ENCODE assay signal across 8 cellular contexts in the genomic region with DNA sequence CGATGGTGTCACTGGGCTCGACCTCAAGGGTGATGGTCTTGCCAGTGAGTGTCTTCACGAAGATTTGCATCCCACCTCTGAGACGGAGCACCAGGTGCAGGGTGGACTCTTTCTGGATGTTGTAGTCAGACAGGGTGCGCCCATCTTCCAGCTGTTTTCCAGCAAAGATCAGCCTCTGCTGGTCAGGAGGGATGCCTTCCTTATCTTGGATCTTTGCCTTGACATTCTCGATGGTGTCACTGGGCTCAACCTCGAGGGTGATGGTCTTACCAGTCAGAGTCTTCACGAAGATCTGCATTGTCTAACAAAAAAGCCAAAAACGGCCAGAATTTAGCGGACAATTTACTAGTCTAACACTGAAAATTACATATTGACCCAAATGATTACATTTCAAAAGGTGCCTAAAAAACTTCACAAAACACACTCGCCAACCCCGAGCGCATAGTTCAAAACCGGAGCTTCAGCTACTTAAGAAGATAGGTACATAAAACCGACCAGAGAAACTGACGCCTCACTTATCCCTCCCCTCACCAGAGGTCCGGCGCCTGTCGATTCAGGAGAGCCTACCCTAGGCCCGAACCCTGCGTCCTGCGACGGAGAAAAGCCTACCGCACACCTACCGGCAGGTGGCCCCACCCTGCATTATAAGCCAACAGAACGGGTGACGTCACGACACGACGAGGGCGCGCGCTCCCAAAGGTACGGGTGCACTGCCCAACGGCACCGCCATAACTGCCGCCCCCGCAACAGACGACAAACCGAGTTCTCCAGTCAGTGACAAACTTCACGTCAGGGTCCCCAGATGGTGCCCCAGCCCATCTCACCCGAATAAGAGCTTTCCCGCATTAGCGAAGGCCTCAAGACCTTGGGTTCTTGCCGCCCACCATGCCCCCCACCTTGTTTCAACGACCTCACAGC. TPM values are rescaled to one million over a fixed set of nuclear protein-coding genes. Genes with fewer than 3 reads are reported as not detected.
DNase-seq lines count a peak whose midpoint lies in the region; ATAC-seq and TF ChIP-seq lines count a peak whose summit lies in the region.

No MANE protein-coding gene starts in this region.

- TF ChIP-seq CTCF in C4-2B (conservative IDR thresholded peaks at IDR 0.05): peak; percentile 75
- peak; percentile 14 to 48 (median 40) for TF ChIP-seq CTCF in ascending aorta (IDR thresholded peaks at IDR 0.05)
- TF ChIP-seq CTCF in smooth muscle cell (IDR thresholded peaks at IDR 0.05; ENCODE audit: borderline replicate concordance, insufficient read depth, poor library complexity, severe bottlenecking): peak; percentile 29

- H4K20me1 ChIP-seq in smooth muscle cell (ENCODE audit: low read depth): peaks cover 53% of the 10 kb centered on the region

- no peak for ATAC-seq in HG03565 (IDR thresholded peaks at IDR 0.05; ENCODE audit: unreplicated experiment)

- peak overlapping the region; percentile 98 for H3K4me3 ChIP-seq in SJCRH30
- peak overlapping the region; percentile 72 to 89 for H3K4me3 ChIP-seq in ascending aorta
- H3K4me3 ChIP-seq in iPS-18a (ENCODE audit: low read length): peak overlapping the region; percentile 99
- H3K4me3 ChIP-seq in smooth muscle cell: peak overlapping the region; percentile 95

- peak overlapping the region; percentile 94 for H3K4me2 ChIP-seq in smooth muscle cell

- peak overlapping the region; percentile 96 for H3K27ac ChIP-seq in C4-2B
- H3K27ac ChIP-seq in SJCRH30: peak overlapping the region; percentile 99
- H3K27ac ChIP-seq in ascending aorta: peak overlapping the region; percentile 99 to 100
- H3K27ac ChIP-seq in iPS-18a (ENCODE audit: low read length): peak overlapping the region; percentile 100
- peak overlapping the region; percentile 100 for H3K27ac ChIP-seq in smooth muscle cell (ENCODE audit: low read depth)

- peaks cover 19% of the 10 kb centered on the region for H3K36me3 ChIP-seq in SJCRH30
- H3K36me3 ChIP-seq in ascending aorta: peaks cover 24 to 40% of the 10 kb centered on the region in 2 donors
- peaks cover 29% of the 10 kb centered on the region for H3K36me3 ChIP-seq in iPS-18a (ENCODE audit: control insufficient read depth, low read depth, low read length)
- no peaks in the 10 kb centered on the region for H3K36me3 ChIP-seq in smooth muscle cell (ENCODE audit: low read depth)

- DNase-seq in HCEC 1CT: peak; percentile 85
- DNase-seq in SJCRH30: peak; percentile 71 to 75
- peak; percentile 71 to 91 for DNase-seq in ascending aorta (ENCODE audit: low spot score in 2 of 2)
- DNase-seq in smooth muscle cell (lab: John Stamatoyannopoulos, UW; ENCODE audit: unreplicated experiment): no peak
- no peak for DNase-seq in NOMO-1 treated with DMSO at 0.1 percent for 48 hours (lab: John Stamatoyannopoulos, UW; ENCODE audit: unreplicated experiment)

- intact Hi-C loops in ascending aorta (cut with DNase I): no loop called here

- no peaks in the 10 kb centered on the region for H3K9me3 ChIP-seq in SJCRH30 (replicated peaks)
- H3K9me3 ChIP-seq in ascending aorta: peaks cover 0 to 15% of the 10 kb centered on the region in 2 donors
- no peaks in the 10 kb centered on the region for H3K9me3 ChIP-seq in iPS-18a (ENCODE audit: control insufficient read depth, low read depth, low read length)
- H3K9me3 ChIP-seq in smooth muscle cell (replicated peaks; ENCODE audit: low read depth): no peaks in the 10 kb centered on the region

- H2AFZ ChIP-seq in smooth muscle cell (ENCODE audit: low read depth): no peak overlapping the region

- H3F3A ChIP-seq in smooth muscle cell (ENCODE audit: low read depth): peaks cover 49% of the 10 kb centered on the region

- WGBS in smooth muscle cell (ENCODE audit: low lambda C conversion rate): 6% methylated on average over 46 of the region's 46 CpGs

- H3K27me3 ChIP-seq in SJCRH30: no peaks in the 10 kb centered on the region
- H3K27me3 ChIP-seq in ascending aorta: no peaks in the 10 kb centered on the region
- H3K27me3 ChIP-seq in iPS-18a (ENCODE audit: control insufficient read depth, insufficient read depth, low read length): no peaks in the 10 kb centered on the region
- no peaks in the 10 kb centered on the region for H3K27me3 ChIP-seq in smooth muscle cell (ENCODE audit: low read depth)

- H3K9ac ChIP-seq in iPS-18a (ENCODE audit: low read length): peak overlapping the region; percentile 99
- H3K9ac ChIP-seq in smooth muscle cell (ENCODE audit: low read depth): peak overlapping the region; percentile 100

- H3K4me1 ChIP-seq in SJCRH30 (peaks cover 18% of the 10 kb centered on the region; the same call in 1 of the 2 replicates), ascending aorta (peaks cover 5 to 44% of the 10 kb centered on the region in 2 donors), iPS-18a (ENCODE audit: control insufficient read depth, low read depth, low read length) (peaks cover 29% of the 10 kb centered on the region), smooth muscle cell (ENCODE audit: low read depth) (peaks cover 43% of the 10 kb centered on the region)

- H3K79me2 ChIP-seq in smooth muscle cell (ENCODE audit: low read depth): peaks cover 45% of the 10 kb centered on the region

RNA-seq across cellular contexts. Expression of a gene that starts 0.7 kb away (rescaled TPM):
- total RNA-seq in SJCRH30 (2014; rRNA removed; shearing (Covaris generic)): 492 and 503 TPM in 2 replicates
- 1,347 TPM for total RNA-seq in ascending aorta
- total RNA-seq in smooth muscle cell: 1,327 and 1,477 TPM in 2 replicates
- polyA plus RNA-seq in smooth muscle cell: 1,322 and 1,339 TPM in 2 replicates

RNA-seq across cellular contexts. Expression of a gene that starts 50.1 kb away (rescaled TPM):
- 36.1 TPM in 2 replicates for total RNA-seq in SJCRH30 (2014; rRNA removed; shearing (Covaris generic))
- 81.1 TPM for total RNA-seq in ascending aorta
- total RNA-seq in smooth muscle cell: 4.5 and 6.8 TPM in 2 replicates
- polyA plus RNA-seq in smooth muscle cell: 10.1 and 16.9 TPM in 2 replicates

Comparison
In these comparisons a context has a peak if more than half of its experiments do, and no peak if none do; other contexts are left out.
1. DNase-seq: peak in HCEC 1CT (single experiment), SJCRH30 (2 of 2) and ascending aorta (2 of 2); none in smooth muscle cell (single experiment) and NOMO-1 treated with DMSO at 0.1 percent for 48 hours (single experiment).
2. Peak in every context shown above with its lines, with median percentiles within 50 percentile points of each other: H3K27ac ChIP-seq, CTCF ChIP-seq and H3K4me3 ChIP-seq.